ENCODE assay signal across 35 cellular contexts in the genomic region with DNA sequence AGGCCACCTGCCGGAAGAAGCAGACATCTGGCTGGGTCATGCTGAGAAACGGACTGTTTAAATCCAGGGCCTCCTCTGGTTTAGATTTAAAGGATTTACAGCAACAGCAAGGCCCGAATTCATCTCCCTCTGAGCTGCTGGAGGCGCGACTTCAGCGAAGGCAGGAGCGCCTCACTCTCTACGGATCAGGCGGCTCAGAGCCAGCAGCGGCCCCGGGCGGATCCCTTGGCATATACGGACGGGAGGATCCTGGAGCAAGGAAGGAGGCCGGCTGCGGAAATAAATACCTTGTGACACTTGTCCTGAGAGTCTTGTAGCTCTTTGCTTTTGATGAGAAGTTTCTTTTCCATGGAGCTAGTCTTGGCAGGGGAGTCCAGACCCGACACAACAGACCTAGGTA.
DNase-seq lines count a peak whose midpoint lies in the region; ATAC-seq and TF ChIP-seq lines count a peak whose summit lies in the region.
"Had no signal": no experiment of that assay in that cellular context is flagged by ENCODE, and none has a peak within 500 bp of the region (broad histone marks: within the 10 kb centered on the region; RNA-seq: fewer than 3 reads in every experiment).

No MANE protein-coding gene starts in this region.

- peak overlapping the region; percentile 52 for H3K27ac Mint-ChIP-seq in activated CD4-positive, alpha-beta memory T cell treated with anti-CD3 and anti-CD28 coated beads, Interleukin-2, amount 10 ng/mL, durations not matched to agents 7 days and 5 days
- no peak overlapping the region for H3K27ac Mint-ChIP-seq in activated CD4-positive, alpha-beta memory T cell treated with anti-CD3 and anti-CD28 coated beads for 36 hours
- H3K27ac Mint-ChIP-seq in memory B cell, result peak overlapping the region; percentile 33
- peak overlapping the region; percentile 36 for H3K27ac Mint-ChIP-seq in stimulated activated effector memory CD8-positive, alpha-beta T cell treated with anti-CD3 and anti-CD28 coated beads, Interleukin-12 subunit alpha, Interleukin-12 subunit beta, amount 100 ng/mL, for 72 hours
- H3K27ac Mint-ChIP-seq: B cell; CD4-positive, alpha-beta T cell; CD8-positive, alpha-beta T cell had no signal

- peaks cover 68% of the 10 kb centered on the region for H3K36me3 Mint-ChIP-seq in activated CD4-positive, alpha-beta memory T cell treated with anti-CD3 and anti-CD28 coated beads, Interleukin-2, amount 10 ng/mL, durations not matched to agents 7 days and 5 days (ENCODE audit: low read depth)
- peaks cover 29% of the 10 kb centered on the region for H3K36me3 Mint-ChIP-seq in activated CD4-positive, alpha-beta memory T cell treated with anti-CD3 and anti-CD28 coated beads for 36 hours
- H3K36me3 Mint-ChIP-seq in memory B cell, result peaks cover 6% of the 10 kb centered on the region
- no peaks in the 10 kb centered on the region for H3K36me3 Mint-ChIP-seq in stimulated activated effector memory CD8-positive, alpha-beta T cell treated with anti-CD3 and anti-CD28 coated beads, Interleukin-12 subunit alpha, Interleukin-12 subunit beta, amount 100 ng/mL, for 72 hours
- H3K36me3 Mint-ChIP-seq: CD8-positive, alpha-beta T cell had no signal

- TF ChIP-seq CTCF in WERI-Rb-1 (IDR thresholded peaks at IDR 0.05; ENCODE audit: low read depth, low read length), result no peak
- TF ChIP-seq CTCF in GM10248 (IDR thresholded peaks at IDR 0.05; ENCODE audit: control extremely low read depth, extremely low read depth, low read depth, missing control alignments), result no peak

- H3K4me1 Mint-ChIP-seq in activated CD4-positive, alpha-beta memory T cell treated with anti-CD3 and anti-CD28 coated beads, Interleukin-2, amount 10 ng/mL, durations not matched to agents 7 days and 5 days, result peaks cover 13% of the 10 kb centered on the region
- H3K4me1 Mint-ChIP-seq in activated CD4-positive, alpha-beta memory T cell treated with anti-CD3 and anti-CD28 coated beads for 36 hours (ENCODE audit: low read depth), result peaks cover 7% of the 10 kb centered on the region
- peaks cover 3% of the 10 kb centered on the region for H3K4me1 Mint-ChIP-seq in memory B cell
- H3K4me1 Mint-ChIP-seq in stimulated activated effector memory CD8-positive, alpha-beta T cell treated with anti-CD3 and anti-CD28 coated beads, Interleukin-12 subunit alpha, Interleukin-12 subunit beta, amount 100 ng/mL, for 72 hours, result peaks cover 9% of the 10 kb centered on the region
- H3K4me1 Mint-ChIP-seq: CD14-positive monocyte had no signal

- no peak overlapping the region for H3K4me3 Mint-ChIP-seq in activated CD4-positive, alpha-beta memory T cell treated with anti-CD3 and anti-CD28 coated beads, Interleukin-2, amount 10 ng/mL, durations not matched to agents 7 days and 5 days
- H3K4me3 Mint-ChIP-seq in activated CD4-positive, alpha-beta memory T cell treated with anti-CD3 and anti-CD28 coated beads for 36 hours, result no peak overlapping the region
- H3K4me3 Mint-ChIP-seq in memory B cell, result no peak overlapping the region
- no peak overlapping the region for H3K4me3 Mint-ChIP-seq in stimulated activated effector memory CD8-positive, alpha-beta T cell treated with anti-CD3 and anti-CD28 coated beads, Interleukin-12 subunit alpha, Interleukin-12 subunit beta, amount 100 ng/mL, for 72 hours
- H3K4me3 Mint-ChIP-seq: B cell; CD14-positive monocyte; CD4-positive, alpha-beta memory T cell; CD4-positive, alpha-beta T cell; CD4-positive, CD25-positive, alpha-beta regulatory T cell; CD8-positive, alpha-beta T cell had no signal

- no peaks in the 10 kb centered on the region for H3K27me3 Mint-ChIP-seq in activated CD4-positive, alpha-beta memory T cell treated with anti-CD3 and anti-CD28 coated beads, Interleukin-2, amount 10 ng/mL, durations not matched to agents 7 days and 5 days
- no peaks in the 10 kb centered on the region for H3K27me3 Mint-ChIP-seq in activated CD4-positive, alpha-beta memory T cell treated with anti-CD3 and anti-CD28 coated beads for 36 hours
- no peaks in the 10 kb centered on the region for H3K27me3 Mint-ChIP-seq in memory B cell
- H3K27me3 Mint-ChIP-seq: B cell; CD4-positive, alpha-beta memory T cell; CD4-positive, alpha-beta T cell; CD4-positive, CD25-positive, alpha-beta regulatory T cell; CD8-positive, alpha-beta memory T cell had no signal

- peaks cover 10% of the 10 kb centered on the region for H3K9me3 ChIP-seq in WERI-Rb-1 (ENCODE audit: severe bottlenecking)
- H3K9me3 ChIP-seq: A549, BE2C, BLaER1, Caco-2 had no signal

- intact Hi-C loops in activated CD4-positive, alpha-beta memory T cell treated with anti-CD3 and anti-CD28 coated beads for 36 hours (cut with micrococcal nuclease), result loop anchor here (10.0 kb wide), 1 partner anchor 100 kb away; no protein-coding TSS in a partner anchor

- H3K27ac ChIP-seq in WERI-Rb-1, result peak overlapping the region; percentile 67
- H3K27ac ChIP-seq: 22Rv1; A549; BLaER1; BLaER1 treated with 17β-estradiol and CSF1 and Interleukin-3, amounts not matched to agents 10 nM and 100 nM; C4-2B had no signal

- H3K36me3 ChIP-seq in WERI-Rb-1, result peaks cover 19% of the 10 kb centered on the region

- CTCF ChIA-PET in activated CD4-positive, alpha-beta memory T cell treated with anti-CD3 and anti-CD28 coated beads, Interleukin-2, amount 10 ng/mL, durations not matched to agents 7 days and 5 days (lab: Charles Lee), result no interaction called here
- CTCF ChIA-PET in activated CD4-positive, alpha-beta memory T cell treated with anti-CD3 and anti-CD28 coated beads for 36 hours (lab: Charles Lee), result no interaction called here
- CTCF ChIA-PET in GM10248 (lab: Yijun Ruan, JAX), result interaction anchor here (0.8 kb wide), 1 partner anchor 13 kb away, joined by 3 read pairs; no protein-coding TSS in a partner anchor

- POLR2A ChIA-PET in activated CD4-positive, alpha-beta memory T cell treated with anti-CD3 and anti-CD28 coated beads, Interleukin-2, amount 10 ng/mL, durations not matched to agents 7 days and 5 days (lab: Charles Lee), result no interaction called here
- POLR2A ChIA-PET in activated CD4-positive, alpha-beta memory T cell treated with anti-CD3 and anti-CD28 coated beads for 36 hours (lab: Charles Lee), result no interaction called here
- POLR2A ChIA-PET in GM10248 (lab: Yijun Ruan, JAX), result no interaction called here

- ATAC-seq in memory B cell (ENCODE audit: low read depth) (no peak), HG02759 (IDR thresholded peaks at IDR 0.05; ENCODE audit: unreplicated experiment) (no peak), HG02973 (IDR thresholded peaks at IDR 0.05; ENCODE audit: unreplicated experiment) (no peak)
- no peak for ATAC-seq in stimulated activated effector memory CD8-positive, alpha-beta T cell treated with anti-CD3 and anti-CD28 coated beads, Interleukin-12 subunit alpha, Interleukin-12 subunit beta, amount 100 ng/mL, for 72 hours
- ATAC-seq: A549; CD8-positive, alpha-beta T cell had no signal

- H3K9me3 Mint-ChIP-seq in activated CD4-positive, alpha-beta memory T cell treated with anti-CD3 and anti-CD28 coated beads, Interleukin-2, amount 10 ng/mL, durations not matched to agents 7 days and 5 days, result no peaks in the 10 kb centered on the region
- peaks cover 7% of the 10 kb centered on the region for H3K9me3 Mint-ChIP-seq in activated CD4-positive, alpha-beta memory T cell treated with anti-CD3 and anti-CD28 coated beads for 36 hours
- H3K9me3 Mint-ChIP-seq in memory B cell, result no peaks in the 10 kb centered on the region
- no peaks in the 10 kb centered on the region for H3K9me3 Mint-ChIP-seq in stimulated activated effector memory CD8-positive, alpha-beta T cell treated with anti-CD3 and anti-CD28 coated beads, Interleukin-12 subunit alpha, Interleukin-12 subunit beta, amount 100 ng/mL, for 72 hours

- no peak overlapping the region for H3K4me3 ChIP-seq in WERI-Rb-1 (ENCODE audit: low read depth, low read length)
- H3K4me3 ChIP-seq: A549; BLaER1; BLaER1 treated with 17β-estradiol and CSF1 and Interleukin-3, amounts not matched to agents 10 nM and 100 nM had no signal

- no peaks in the 10 kb centered on the region for H3K27me3 ChIP-seq in WERI-Rb-1 (ENCODE audit: insufficient read depth, low read depth, severe bottlenecking)
- H3K27me3 ChIP-seq: BE2C; BLaER1; BLaER1 treated with 17β-estradiol and CSF1 and Interleukin-3, amounts not matched to agents 10 nM and 100 nM had no signal

- no peak for DNase-seq in activated CD4-positive, alpha-beta memory T cell treated with anti-CD3 and anti-CD28 coated beads, Interleukin-2, amount 10 ng/mL, durations not matched to agents 7 days and 5 days
- DNase-seq in activated CD4-positive, alpha-beta memory T cell treated with anti-CD3 and anti-CD28 coated beads for 36 hours, result no peak
- DNase-seq in WERI-Rb-1, result peak; percentile 75
- no peak for DNase-seq in memory B cell (ENCODE audit: low spot score in 2 of 2)
- DNase-seq in stimulated activated effector memory CD8-positive, alpha-beta T cell treated with anti-CD3 and anti-CD28 coated beads, Interleukin-12 subunit alpha, Interleukin-12 subunit beta, amount 100 ng/mL, for 72 hours (ENCODE audit: low spot score in 2 of 2), result no peak
- DNase-seq in GM10248 (ENCODE audit: extremely low spot score), result no peak
- DNase-seq: 8988T; ACHN; AML-193; BE2C; C1 segment of cervical spinal cord; Caco-2; Calu3; CD4-positive, alpha-beta memory T cell; CD4-positive, alpha-beta T cell; CD4-positive, CD25-positive, alpha-beta regulatory T cell; CD8-positive, alpha-beta memory T cell; CD8-positive, alpha-beta T cell; COR-L47; DMS 273 treated with DMSO at 0.1 percent for 48 hours; DMS153; DMS53; DMS79; DMS79 treated with DMSO at 0.1 percent for 48 hours; DND-41; EL had no signal
